Comparison of ENCODE assay signal across 20 cellular contexts in genomic region chr20:57877131-57877784, GRCh38.
DNase-seq lines count a peak whose midpoint lies in the region; ATAC-seq, FAIRE-seq and TF ChIP-seq lines count a peak whose summit lies in the region.
"Had no signal": no experiment of that assay in that cellular context is flagged by ENCODE, and none has a peak within 500 bp of the region (broad histone marks: within the 10 kb centered on the region; RNA-seq: fewer than 3 reads in every experiment).

No MANE protein-coding gene starts in this region.

- H3K36me3 ChIP-seq in H7 (replicated peaks; ENCODE audit: control insufficient read depth, insufficient read depth, low read length) = no peaks in the 10 kb centered on the region
- H3K36me3 ChIP-seq in KOPT-K1 (ENCODE audit: insufficient read depth, low read length) = no peaks in the 10 kb centered on the region
- H3K36me3 ChIP-seq in small intestine (ENCODE audit: control insufficient read depth in 2 of 2, insufficient read depth in 2 of 2, low read length in 2 of 2) = no peaks in the 10 kb centered on the region
- H3K36me3 ChIP-seq in neuronal stem cell (replicated peaks in 1 of 2; ENCODE audit: control insufficient read depth in 2 of 2, insufficient read depth in 2 of 2, low read length in 2 of 2) = no peaks in the 10 kb centered on the region
- no peaks in the 10 kb centered on the region for H3K36me3 ChIP-seq in PC-3 (ENCODE audit: low read depth, low read length)

- DNase-seq in H7 = peak; percentile 28
- peak; percentile 11 for DNase-seq in left lobe of liver (ENCODE audit: low spot score)
- DNase-seq in small intestine = peak; percentile 40
- DNase-seq in DMS79 (lab: John Stamatoyannopoulos, UW) = no peak
- no peak for DNase-seq in neuronal stem cell (ENCODE audit: low spot score)
- DNase-seq in PC-3 = no peak
- DNase-seq: ACHN, AML-193, DMS79 treated with DMSO at 0.1 percent for 48 hours, HFFc6, NCI-H1417 treated with DMSO at 0.1 percent for 48 hours, NCI-H187 treated with DMSO at 0.1 percent for 48 hours, NCI-H2227 treated with DMSO at 0.1 percent for 48 hours, NCI-H510A treated with DMSO at 0.1 percent for 48 hours, NCI-H774, PC-9 had no signal

- no peaks in the 10 kb centered on the region for H3K27me3 ChIP-seq in H7 (ENCODE audit: control insufficient read depth, insufficient read depth, low read length)
- H3K27me3 ChIP-seq in small intestine (ENCODE audit: control insufficient read depth in 2 of 2, insufficient read depth in 2 of 2, low read length in 2 of 2) = no peaks in the 10 kb centered on the region
- peaks cover 0 to 38% (median 0%) of the 10 kb centered on the region in 3 experiments for H3K27me3 ChIP-seq in neuronal stem cell (ENCODE audit: control insufficient read depth in 3 of 3, insufficient read depth in 3 of 3, low read depth in 1 of 3, low read length in 3 of 3)
- H3K27me3 ChIP-seq in PC-3 (ENCODE audit: low read length) = no peaks in the 10 kb centered on the region

- H3K4me1 ChIP-seq in small intestine (ENCODE audit: control insufficient read depth in 2 of 2, insufficient read depth in 1 of 2, low read depth in 1 of 2, low read length in 1 of 2) (no peaks in the 10 kb centered on the region), neuronal stem cell (ENCODE audit: control insufficient read depth in 2 of 2, insufficient read depth in 1 of 2, low read depth in 1 of 2, low read length in 2 of 2) (peaks cover 0 to 1% of the 10 kb centered on the region in 2 donors), PC-3 (ENCODE audit: insufficient read depth, low read length) (peaks cover 3% of the 10 kb centered on the region)

- no peaks in the 10 kb centered on the region for H3K79me2 ChIP-seq in PC-3 (ENCODE audit: low read length)

- H2AFZ ChIP-seq in neuronal stem cell (ENCODE audit: low read length) (no peak overlapping the region), PC-3 (ENCODE audit: low read length) (no peak overlapping the region)
- H2AFZ ChIP-seq: PC-9 had no signal

- no peak overlapping the region for H3K23ac ChIP-seq in neuronal stem cell (ENCODE audit: low read depth, low read length, poor library complexity)

- H2BK120ac ChIP-seq in neuronal stem cell (ENCODE audit: low read depth, low read length) = no peak overlapping the region

- H2BK12ac ChIP-seq in neuronal stem cell (ENCODE audit: low read length) = no peak overlapping the region

- H3K18ac ChIP-seq in neuronal stem cell (ENCODE audit: low read length) = no peak overlapping the region

- no peak overlapping the region for H4K8ac ChIP-seq in neuronal stem cell (ENCODE audit: low read depth, low read length)

- CTCF ChIA-PET in PC-3 (lab: Charles Lee) = no interaction called here

- BruUV-seq in PC-3 (replicated peaks; lab: Mats Ljungman, UMichigan) = no TSS peak

- no peak overlapping the region for H4K91ac ChIP-seq in neuronal stem cell (ENCODE audit: low read depth, low read length, poor library complexity)

- ATAC-seq in left lobe of liver (no peak), PC-3 (no peak)

- no peak overlapping the region for H3K14ac ChIP-seq in neuronal stem cell (ENCODE audit: low read length)

- TF ChIP-seq CTCF in PC-3 (conservative IDR thresholded peaks at IDR 0.05; ENCODE audit: low read depth, low read length) = no peak

- no peak overlapping the region for H3K4ac ChIP-seq in neuronal stem cell (ENCODE audit: low read length)

- H3K4me3 ChIP-seq in H7 (ENCODE audit: insufficient read depth, low read depth, low read length) (no peak overlapping the region), small intestine (ENCODE audit: low read depth in 1 of 2, low read length in 2 of 2) (no peak overlapping the region), neuronal stem cell (ENCODE audit: low read length in 2 of 2) (no peak overlapping the region), PC-3 (ENCODE audit: low read length) (no peak overlapping the region)
- H3K4me3 ChIP-seq: PC-9 had no signal

- H2BK5ac ChIP-seq in neuronal stem cell (ENCODE audit: low read length) = no peak overlapping the region

- H3K4me2 ChIP-seq in neuronal stem cell (ENCODE audit: insufficient read depth, low read length, poor library complexity, severe bottlenecking) (no peak overlapping the region), PC-3 (ENCODE audit: low read length) (no peak overlapping the region)
- H3K4me2 ChIP-seq: KMS-11, PC-9 had no signal

- H2AK5ac ChIP-seq in neuronal stem cell (ENCODE audit: low read depth, low read length) = no peak overlapping the region

- no peak overlapping the region for H2BK15ac ChIP-seq in neuronal stem cell (ENCODE audit: low read length)

- POLR2A ChIA-PET in PC-3 (lab: Charles Lee; ENCODE audit: unreplicated experiment) = no interaction called here

- whole genome bisulfite sequencing in small intestine, 3 donors = 20 to 52% (median 29%) methylated on average over 16 of the region's 16 CpGs
- WGBS in neuronal stem cell (ENCODE audit: extremely low coverage in 2 of 2, insufficient read length in 2 of 2, insufficient replicate concordance in 1 of 2), 2 donors = 100% methylated on average over 2 of the region's 16 CpGs; no CpG with 5 or more reads in 1 of the 2 donors

- peak overlapping the region; percentile 93 for H3K27ac ChIP-seq in KOPT-K1 (ENCODE audit: low read depth, low read length, poor library complexity, severe bottlenecking)
- no peak overlapping the region for H3K27ac ChIP-seq in small intestine (ENCODE audit: low read depth in 1 of 2, low read length in 1 of 2)
- no peak overlapping the region for H3K27ac ChIP-seq in neuronal stem cell (replicated peaks; ENCODE audit: low read length)
- no peak overlapping the region for H3K27ac ChIP-seq in PC-3 (ENCODE audit: low read length)
- H3K27ac ChIP-seq: C4-2B, KMS-11, PC-9, RWPE1 had no signal

- H4K20me1 ChIP-seq in PC-3 (ENCODE audit: low read length) = no peaks in the 10 kb centered on the region

- H3K9me2 ChIP-seq in PC-3 (replicated peaks; ENCODE audit: low read length) = no peaks in the 10 kb centered on the region

- H3F3A ChIP-seq in PC-3 (ENCODE audit: low read length, unreplicated experiment) = no peaks in the 10 kb centered on the region

- intact Hi-C loops in PC-3 (cut with micrococcal nuclease) = no loop called here

- H3K9me3 ChIP-seq in KOPT-K1 (ENCODE audit: insufficient read depth, low read length, poor library complexity, severe bottlenecking) (peaks cover 7% of the 10 kb centered on the region), small intestine (ENCODE audit: control insufficient read depth, low read depth) (no peaks in the 10 kb centered on the region), neuronal stem cell (replicated peaks in 1 of 2; ENCODE audit: control insufficient read depth in 2 of 2, insufficient read depth in 1 of 2, low read depth in 1 of 2, low read length in 2 of 2) (no peaks in the 10 kb centered on the region), PC-3 (ENCODE audit: low read length) (no peaks in the 10 kb centered on the region)

- no peaks in the 10 kb centered on the region for H3K79me1 ChIP-seq in neuronal stem cell (ENCODE audit: low read depth, low read length)

- H3K9ac ChIP-seq in neuronal stem cell (ENCODE audit: low read depth, low read length, poor library complexity) (no peak overlapping the region), PC-3 (ENCODE audit: low read length) (no peak overlapping the region)
- H3K9ac ChIP-seq: KMS-11 had no signal

- no peak for FAIRE-seq in small intestine (lab: Jason Lieb, UNC)

Comparison
In these comparisons a context has a peak if more than half of its experiments do, and no peak if none do; other contexts are left out.
1. DNase-seq: peak in H7 (single experiment), left lobe of liver (single experiment) and small intestine (single experiment); none in DMS79 (single experiment), neuronal stem cell (single experiment) and PC-3 (single experiment).